Comparison of ENCODE assay signal across 22 cellular contexts in the genomic region with DNA sequence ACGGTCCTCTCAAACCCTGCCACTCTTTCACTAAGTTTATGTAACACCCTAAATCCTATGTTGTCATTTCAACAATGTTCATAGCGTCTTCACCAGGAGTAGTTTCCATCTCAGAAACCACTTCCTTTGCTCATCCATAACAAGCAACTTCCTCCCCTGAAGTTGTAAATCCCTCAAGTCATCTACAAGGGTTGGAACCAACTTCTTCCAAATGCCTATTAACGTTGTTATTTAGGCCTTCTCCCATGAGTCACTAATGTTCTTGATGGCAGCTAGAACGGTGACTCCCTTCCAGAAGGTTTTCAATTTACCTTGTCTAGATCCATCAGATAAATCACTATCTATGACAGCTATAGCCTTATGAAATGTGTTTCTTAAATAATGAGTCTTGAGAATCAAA.
DNase-seq lines count a peak whose midpoint lies in the region; ATAC-seq and TF ChIP-seq lines count a peak whose summit lies in the region.
"Had no signal": no experiment of that assay in that cellular context is flagged by ENCODE, and none has a peak within 500 bp of the region (broad histone marks: within the 10 kb centered on the region; RNA-seq: fewer than 3 reads in every experiment).

No MANE protein-coding gene starts in this region.

- no peaks in the 10 kb centered on the region for H3K27me3 Mint-ChIP-seq in activated CD8-positive, alpha-beta T cell treated with anti-CD3 and anti-CD28 coated beads for 36 hours
- no peaks in the 10 kb centered on the region for H3K27me3 Mint-ChIP-seq in activated T-helper 17 cell treated with anti-CD3 and anti-CD28 coated beads, Interleukin-2, amount 50 U/mL, for 72 hours
- H3K27me3 Mint-ChIP-seq in immature natural killer cell (ENCODE audit: low read depth in 3 of 3) = peaks cover 0 to 2% (median 2%) of the 10 kb centered on the region in 3 donors

- peaks cover 0 to 61% (median 41%) of the 10 kb centered on the region in 11 experiments; a peak in 15 of 22 replicates for H3K9me3 ChIP-seq in BLaER1 treated with 17β-estradiol and CSF1 and Interleukin-3, amounts not matched to agents 10 nM and 100 nM (replicated peaks in 1 of 11)
- H3K9me3 ChIP-seq: A549, MG63 had no signal

- peak; percentile 69 for DNase-seq in KBM-7
- DNase-seq in NOMO-1 (lab: John Stamatoyannopoulos, UW; ENCODE audit: unreplicated experiment in 2 of 2) = peak; percentile 87 to 100
- DNase-seq in fibroblast of mammary gland (ENCODE audit: low read depth) = peak; percentile 44
- DNase-seq in activated CD8-positive, alpha-beta T cell treated with anti-CD3 and anti-CD28 coated beads for 36 hours = no peak
- no peak for DNase-seq in immature natural killer cell
- DNase-seq: COR-L47, EL, GM23248, HCEC 1CT, MG63, NCI-H1417 treated with DMSO at 0.1 percent for 48 hours, NCI-H2029 treated with DMSO at 0.1 percent for 48 hours, NCI-H510A, NCI-H774, SHP77 had no signal

- POLR2A ChIA-PET in activated CD8-positive, alpha-beta T cell treated with anti-CD3 and anti-CD28 coated beads for 36 hours (lab: Charles Lee) = no interaction called here

- no peaks in the 10 kb centered on the region for H3K27me3 ChIP-seq in BLaER1 treated with 17β-estradiol and CSF1 and Interleukin-3, amounts not matched to agents 10 nM and 100 nM
- H3K27me3 ChIP-seq: MG63 had no signal

- ATAC-seq in activated CD8-positive, alpha-beta T cell treated with anti-CD3 and anti-CD28 coated beads for 36 hours = no peak
- no peak for ATAC-seq in activated T-helper 17 cell treated with anti-CD3 and anti-CD28 coated beads, Interleukin-2, amount 50 U/mL, for 72 hours (replicated peaks)
- no peak for ATAC-seq in GM18511 (IDR thresholded peaks at IDR 0.05; ENCODE audit: unreplicated experiment)
- ATAC-seq: A549 had no signal

- no peaks in the 10 kb centered on the region for H3K4me1 Mint-ChIP-seq in activated CD8-positive, alpha-beta T cell treated with anti-CD3 and anti-CD28 coated beads for 36 hours (ENCODE audit: low read depth)
- no peaks in the 10 kb centered on the region for H3K4me1 Mint-ChIP-seq in activated T-helper 17 cell treated with anti-CD3 and anti-CD28 coated beads, Interleukin-2, amount 50 U/mL, for 72 hours
- peaks cover 18% of the 10 kb centered on the region in 2 donors for H3K4me1 Mint-ChIP-seq in immature natural killer cell

- H3K4me1 ChIP-seq in BLaER1 treated with 17β-estradiol and CSF1 and Interleukin-3, amounts not matched to agents 10 nM and 100 nM = peaks cover 54 to 86% (median 77%) of the 10 kb centered on the region in 10 experiments
- H3K4me1 ChIP-seq: A549 had no signal

- in situ Hi-C loops in KBM-7 (cut with MboI; ENCODE audit: low pct_unique_long_range_greater_than_20kb, low sequenced_read_pairs) = no loop called here

- no peaks in the 10 kb centered on the region for H3K36me3 Mint-ChIP-seq in activated CD8-positive, alpha-beta T cell treated with anti-CD3 and anti-CD28 coated beads for 36 hours (ENCODE audit: low read depth)
- H3K36me3 Mint-ChIP-seq in activated T-helper 17 cell treated with anti-CD3 and anti-CD28 coated beads, Interleukin-2, amount 50 U/mL, for 72 hours (ENCODE audit: low read depth) = no peaks in the 10 kb centered on the region
- no peaks in the 10 kb centered on the region for H3K36me3 Mint-ChIP-seq in immature natural killer cell

- 0 out of 20 replicates have a peak overlapping the region, but pooled peaks of 1 of the 10 experiments have one; percentile 3 for H3K4me3 ChIP-seq in BLaER1 treated with 17β-estradiol and CSF1 and Interleukin-3, amounts not matched to agents 10 nM and 100 nM
- no peak overlapping the region for H3K4me3 ChIP-seq in fibroblast of mammary gland (ENCODE audit: control insufficient read depth, low read depth, low read length)
- H3K4me3 ChIP-seq: A549, GM23248, MG63 had no signal

- no peak overlapping the region for H3K27ac Mint-ChIP-seq in activated CD8-positive, alpha-beta T cell treated with anti-CD3 and anti-CD28 coated beads for 36 hours
- no peak overlapping the region for H3K27ac Mint-ChIP-seq in activated T-helper 17 cell treated with anti-CD3 and anti-CD28 coated beads, Interleukin-2, amount 50 U/mL, for 72 hours
- no peak overlapping the region for H3K27ac Mint-ChIP-seq in immature natural killer cell
- H3K27ac Mint-ChIP-seq: T-helper 1 cell treated with Interleukin-12 subunit alpha and Interleukin-12 subunit beta and Interleukin-4 antibody, amounts not matched to agents 30 μg/mL and 1 μg/mL, for 36 hours had no signal

- peak overlapping the region in 3 of 11 experiments; percentile 19 to 43 (median 40); a peak in 3 of 22 replicates for H3K9ac ChIP-seq in BLaER1 treated with 17β-estradiol and CSF1 and Interleukin-3, amounts not matched to agents 10 nM and 100 nM
- H3K9ac ChIP-seq: GM23248, KMS-11 had no signal

- H3K9me3 Mint-ChIP-seq in activated CD8-positive, alpha-beta T cell treated with anti-CD3 and anti-CD28 coated beads for 36 hours = no peaks in the 10 kb centered on the region
- peaks cover 6% of the 10 kb centered on the region for H3K9me3 Mint-ChIP-seq in activated T-helper 17 cell treated with anti-CD3 and anti-CD28 coated beads, Interleukin-2, amount 50 U/mL, for 72 hours
- H3K9me3 Mint-ChIP-seq in immature natural killer cell = peaks cover 0 to 1% (median 0%) of the 10 kb centered on the region in 6 donors

- TF ChIP-seq CTCF in fibroblast of mammary gland (conservative IDR thresholded peaks at IDR 0.05; ENCODE audit: control insufficient read depth, insufficient read depth, low read depth, low read length) = no peak
- TF ChIP-seq CTCF in activated CD8-positive, alpha-beta T cell treated with anti-CD3 and anti-CD28 coated beads for 36 hours (IDR thresholded peaks at IDR 0.05) = no peak

- H3K4me3 Mint-ChIP-seq in activated CD8-positive, alpha-beta T cell treated with anti-CD3 and anti-CD28 coated beads for 36 hours = no peak overlapping the region
- H3K4me3 Mint-ChIP-seq in activated T-helper 17 cell treated with anti-CD3 and anti-CD28 coated beads, Interleukin-2, amount 50 U/mL, for 72 hours = no peak overlapping the region
- H3K4me3 Mint-ChIP-seq in immature natural killer cell = no peak overlapping the region
- H3K4me3 Mint-ChIP-seq: T-helper 1 cell treated with Interleukin-12 subunit alpha and Interleukin-12 subunit beta and Interleukin-4 antibody, amounts not matched to agents 30 μg/mL and 1 μg/mL, for 36 hours had no signal

- intact Hi-C loops in activated CD8-positive, alpha-beta T cell treated with anti-CD3 and anti-CD28 coated beads for 36 hours (cut with micrococcal nuclease) = no loop called here

- H3K27ac ChIP-seq in BLaER1 treated with 17β-estradiol and CSF1 and Interleukin-3, amounts not matched to agents 10 nM and 100 nM = peak overlapping the region; percentile 4 to 91 (median 72); a peak in 20 of 22 replicates
- H3K27ac ChIP-seq: A549, GM23248, HL-60, KMS-11 had no signal

- no peaks in the 10 kb centered on the region for H4K20me1 ChIP-seq in BLaER1 treated with 17β-estradiol and CSF1 and Interleukin-3, amounts not matched to agents 10 nM and 100 nM

- CTCF ChIA-PET in activated CD8-positive, alpha-beta T cell treated with anti-CD3 and anti-CD28 coated beads for 36 hours (lab: Charles Lee) = no interaction called here

- peak overlapping the region; percentile 36 to 83 (median 59) for H3K4me2 ChIP-seq in BLaER1 treated with 17β-estradiol and CSF1 and Interleukin-3, amounts not matched to agents 10 nM and 100 nM
- H3K4me2 ChIP-seq: A549, KMS-11 had no signal

- H3K36me3 ChIP-seq in BLaER1 treated with 17β-estradiol and CSF1 and Interleukin-3, amounts not matched to agents 10 nM and 100 nM = no peaks in the 10 kb centered on the region
- H3K36me3 ChIP-seq: MG63 had no signal

Comparison
In these comparisons a context has a peak if more than half of its experiments do, and no peak if none do; other contexts are left out.
1. DNase-seq: peak in KBM-7 (single experiment), NOMO-1 (2 of 2) and fibroblast of mammary gland (single experiment); none in activated CD8-positive, alpha-beta T cell treated with anti-CD3 and anti-CD28 coated beads for 36 hours (single experiment) and immature natural killer cell (0 of 3).